13 cellular contexts compared by ENCODE assay signal in genomic region chr10:97709746-97710078, GRCh38. TPM values are rescaled to one million over a fixed set of nuclear protein-coding genes. Genes with fewer than 3 reads are reported as not detected.
DNase-seq lines count a peak whose midpoint lies in the region; TF ChIP-seq lines count a peak whose summit lies in the region.
"Had no signal": no experiment of that assay in that cellular context is flagged by ENCODE, and none has a peak within 500 bp of the region (broad histone marks: within the 10 kb centered on the region; RNA-seq: fewer than 3 reads in every experiment).

No MANE protein-coding gene starts in this region.

- H2AFZ ChIP-seq in Loucy (ENCODE audit: low read length), result no peak overlapping the region

- peaks cover 11% of the 10 kb centered on the region for H3K4me1 ChIP-seq in Loucy (ENCODE audit: insufficient read depth, low read length, poor library complexity, severe bottlenecking)
- peaks cover 0 to 40% (median 18%) of the 10 kb centered on the region in 3 donors for H3K4me1 ChIP-seq in esophagus squamous epithelium
- peaks cover 48% of the 10 kb centered on the region for H3K4me1 ChIP-seq in stomach smooth muscle (ENCODE audit: control insufficient read depth, insufficient read depth, low read length)
- H3K4me1 ChIP-seq: parathyroid adenoma had no signal

- H3K36me3 Mint-ChIP-seq in CD14-positive monocyte, result peaks cover 0 to 3% of the 10 kb centered on the region in 2 donors
- H3K36me3 Mint-ChIP-seq: T-cell had no signal

- no peaks in the 10 kb centered on the region for H3K27me3 ChIP-seq in Loucy (ENCODE audit: insufficient read depth, low read length, poor library complexity, severe bottlenecking)
- H3K27me3 ChIP-seq in esophagus squamous epithelium, result peaks cover 0 to 81% (median 0%) of the 10 kb centered on the region in 4 donors
- H3K27me3 ChIP-seq in stomach smooth muscle (ENCODE audit: control insufficient read depth in 1 of 2, insufficient read depth in 2 of 2, low read length in 2 of 2), result no peaks in the 10 kb centered on the region

- peaks cover 24% of the 10 kb centered on the region for H3K4me1 Mint-ChIP-seq in CD14-positive monocyte

- no peak for DNase-seq in CD14-positive monocyte (ENCODE audit: low spot score)
- no peak for DNase-seq in esophagus squamous epithelium (lab: John Stamatoyannopoulos, UW)
- no peak for DNase-seq in hippocampal formation (lab: John Stamatoyannopoulos, UW)
- DNase-seq in activated T-cell treated with anti-CD3 and anti-CD28 coated beads, Interleukin-2, amount 50 U/mL, for 48 hours, result no peak
- DNase-seq in effector CD8-positive, alpha-beta T cell (lab: John Stamatoyannopoulos, UW), result no peak
- no peak for DNase-seq in nucleus accumbens (lab: John Stamatoyannopoulos, UW)
- DNase-seq: NCI-H1105 treated with DMSO at 0.1 percent for 48 hours, NCI-H2081 treated with DMSO at 0.1 percent for 48 hours had no signal

- no peak overlapping the region for H3K4me2 ChIP-seq in Loucy (ENCODE audit: low read depth, low read length, poor library complexity, severe bottlenecking)

- no peak overlapping the region for H3K9ac ChIP-seq in Loucy (ENCODE audit: low read depth, low read length, poor library complexity, severe bottlenecking)
- peak overlapping the region in 1 of 2 donors; percentile 13 for H3K9ac ChIP-seq in stomach smooth muscle (ENCODE audit: low read length in 2 of 2)
- H3K9ac ChIP-seq: parathyroid adenoma had no signal

- TF ChIP-seq CTCF in CD14-positive monocyte (IDR thresholded peaks at IDR 0.05), result peak; percentile 35
- TF ChIP-seq CTCF in Loucy (conservative IDR thresholded peaks at IDR 0.05; ENCODE audit: low read length), result peak; percentile 29; the same call in 1 of the 2 replicates
- peak in 2 of 6 experiments; percentile 2 to 18 for TF ChIP-seq CTCF in esophagus squamous epithelium (IDR thresholded peaks at IDR 0.05)

- H3K36me3 ChIP-seq in Loucy (ENCODE audit: insufficient read depth, low read length), result no peaks in the 10 kb centered on the region
- H3K36me3 ChIP-seq in esophagus squamous epithelium, result no peaks in the 10 kb centered on the region
- no peaks in the 10 kb centered on the region for H3K36me3 ChIP-seq in stomach smooth muscle (ENCODE audit: control insufficient read depth in 2 of 2, insufficient read depth in 2 of 2, low read length in 2 of 2)

- peaks cover 8% of the 10 kb centered on the region; the same call in 1 of the 2 replicates for H3K79me2 ChIP-seq in Loucy (ENCODE audit: insufficient read depth, low read length)
- H3K79me2 ChIP-seq: parathyroid adenoma had no signal

- H3K27ac ChIP-seq in esophagus squamous epithelium, result peak overlapping the region; percentile 31 to 81 (median 69)
- H3K27ac ChIP-seq in stomach smooth muscle (ENCODE audit: low read length), result peak overlapping the region; percentile 76
- H3K27ac ChIP-seq: parathyroid adenoma had no signal

- peak overlapping the region in 1 of 2 donors; percentile 57 for H3K4me3 Mint-ChIP-seq in CD14-positive monocyte
- H3K4me3 Mint-ChIP-seq: stimulated activated naive CD8-positive, alpha-beta T cell treated with anti-CD3 and anti-CD28 coated beads, Interleukin-15, Interleukin-2, amounts not matched to agents 100 ng/mL and 50 ng/mL, for 24 hours; T-cell had no signal

- no peak overlapping the region for H3K4me3 ChIP-seq in Loucy (ENCODE audit: low read length, poor library complexity, severe bottlenecking)
- no peak overlapping the region for H3K4me3 ChIP-seq in esophagus squamous epithelium
- H3K4me3 ChIP-seq in stomach smooth muscle (ENCODE audit: low read length in 2 of 2), result peak overlapping the region in 1 of 2 donors; percentile 40

- peaks cover 0 to 2% (median 0%) of the 10 kb centered on the region in 7 donors for H3K9me3 Mint-ChIP-seq in CD14-positive monocyte
- H3K9me3 Mint-ChIP-seq: stimulated activated naive CD8-positive, alpha-beta T cell treated with anti-CD3 and anti-CD28 coated beads, Interleukin-15, Interleukin-2, amounts not matched to agents 100 ng/mL and 50 ng/mL, for 24 hours; T-cell had no signal

- intact Hi-C loops in CD14-positive monocyte (cut with micrococcal nuclease) (loop anchor here (1.0 to 5.0 kb wide), 3 partner anchors 21 to 32 kb away; no protein-coding TSS in a partner anchor), esophagus squamous epithelium (cut with DNase I) (no loop called here)

- no peak overlapping the region for H3K27ac Mint-ChIP-seq in CD14-positive monocyte
- H3K27ac Mint-ChIP-seq: stimulated activated naive CD8-positive, alpha-beta T cell treated with anti-CD3 and anti-CD28 coated beads, Interleukin-15, Interleukin-2, amounts not matched to agents 100 ng/mL and 50 ng/mL, for 24 hours had no signal

- no peaks in the 10 kb centered on the region for H3F3A ChIP-seq in Loucy (ENCODE audit: low read depth)

- no peaks in the 10 kb centered on the region for H3K9me2 ChIP-seq in Loucy (replicated peaks; ENCODE audit: low read depth, low read length)

- TF ChIP-seq POLR2A in esophagus squamous epithelium (IDR thresholded peaks at IDR 0.05), result no peak

- no peaks in the 10 kb centered on the region for H4K20me1 ChIP-seq in Loucy (ENCODE audit: insufficient read depth, low read length, poor library complexity, severe bottlenecking)

- WGBS in esophagus squamous epithelium, 2 donors, result 15 to 33% methylated on average over 2 of the region's 4 CpGs

- H3K9me3 ChIP-seq in Loucy (ENCODE audit: insufficient read depth, low read depth, low read length), result no peaks in the 10 kb centered on the region
- no peaks in the 10 kb centered on the region for H3K9me3 ChIP-seq in esophagus squamous epithelium
- H3K9me3 ChIP-seq in stomach smooth muscle (ENCODE audit: control insufficient read depth in 2 of 2, low read length in 2 of 2), result no peaks in the 10 kb centered on the region

- peaks cover 2 to 15% (median 3%) of the 10 kb centered on the region in 3 donors for H3K27me3 Mint-ChIP-seq in CD14-positive monocyte (ENCODE audit: low read depth in 3 of 3)

RNA-seq across cellular contexts. Expression of gene MARVELD1, which starts 3.8 kb away (rescaled TPM):
- 1 to 10 TPM; 3.7 to 9.2 TPM for polyA plus RNA-seq in CD14-positive monocyte
- 10 to 100 TPM in 2 of 4 donors, 1 to 10 TPM in 2; 4.0 to 20.5 (median 12.3) TPM for total RNA-seq in esophagus squamous epithelium

RNA-seq across cellular contexts. Expression of gene AVPI1, which starts 22.7 kb away (rescaled TPM):
- 1 to 10 TPM; 2.0 to 2.9 TPM for polyA plus RNA-seq in CD14-positive monocyte
- total RNA-seq in esophagus squamous epithelium, result 10 to 100 TPM in 3 of 4 donors, 1 to 10 TPM in 1; 7.7 to 21.7 (median 15.4) TPM

RNA-seq across cellular contexts. Expression of gene ZFYVE27, which starts 27.2 kb away (rescaled TPM):
- 1 to 10 TPM; 6.2 to 9.7 TPM for polyA plus RNA-seq in CD14-positive monocyte
- 10 to 100 TPM; 10.1 to 16.0 (median 13.4) TPM for total RNA-seq in esophagus squamous epithelium
